ENCODE assay signal across 9 cellular contexts in the genomic region with DNA sequence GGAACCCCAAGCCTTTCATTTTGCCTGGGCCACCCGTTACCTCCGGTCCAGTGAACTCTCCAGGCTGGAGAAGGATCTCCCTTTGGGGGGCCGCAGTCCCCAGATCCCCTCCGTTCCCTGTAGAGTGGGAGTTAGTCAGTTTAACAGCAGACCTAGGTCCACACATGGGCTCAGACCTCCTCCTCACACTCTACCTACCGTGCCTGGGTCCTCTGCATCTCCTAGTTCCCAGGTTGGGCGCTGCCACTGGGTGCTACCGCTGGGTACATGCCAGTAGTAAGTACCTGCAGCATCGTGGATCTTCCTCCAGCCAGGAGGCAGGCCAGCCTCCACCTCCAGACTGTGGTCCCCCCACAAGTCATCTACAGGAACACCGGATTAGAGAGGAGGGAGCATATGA. TPM values are rescaled to one million over a fixed set of nuclear protein-coding genes. Genes with fewer than 3 reads are reported as not detected.
A peak's percentile ranks its signal among the peaks of the same experiment; 100 is the strongest.
DNase-seq lines count a peak whose midpoint lies in the region; ATAC-seq, FAIRE-seq and TF ChIP-seq lines count a peak whose summit lies in the region.
"Had no signal": no experiment of that assay in that cellular context is flagged by ENCODE, and none has a peak within 500 bp of the region (broad histone marks: within the 10 kb centered on the region; RNA-seq: fewer than 3 reads in every experiment).

No MANE protein-coding gene starts in this region.

- FAIRE-seq in GM12878 (lab: Jason Lieb, UNC), result no peak

- RAD21 ChIA-PET in GM12878 (lab: Charles Lee; ENCODE audit: unreplicated experiment), result interaction anchor here (0.6 to 1.8 kb wide), 5 partner anchors 9 to 1016 kb away, joined by 3 to 5 read pairs (median 3); partner anchors contain the start of gene EIF4EBP3

- no peaks in the 10 kb centered on the region for H3K27me3 ChIP-seq in heart left ventricle
- no peaks in the 10 kb centered on the region for H3K27me3 ChIP-seq in GM12878 (replicated peaks in 1 of 2; ENCODE audit: control insufficient read depth in 2 of 2, insufficient read depth in 2 of 2, low read length in 1 of 2)
- no peaks in the 10 kb centered on the region for H3K27me3 ChIP-seq in mesenchymal stem cell (ENCODE audit: control insufficient read depth in 1 of 2, insufficient read depth in 1 of 2, low read length in 2 of 2)

- H3K9me3 ChIP-seq in heart left ventricle, result no peaks in the 10 kb centered on the region
- no peaks in the 10 kb centered on the region for H3K9me3 ChIP-seq in GM12878 (replicated peaks; ENCODE audit: control insufficient read depth, insufficient read depth, low read length)
- no peaks in the 10 kb centered on the region for H3K9me3 ChIP-seq in mesenchymal stem cell (ENCODE audit: control insufficient read depth, low read length)

- H2BK12ac ChIP-seq in mesenchymal stem cell (ENCODE audit: low read length in 2 of 2), result peak overlapping the region; percentile 4 to 25

- DNase-seq in heart left ventricle (peak in 1 of 5 donors; percentile 45), left ventricle myocardium superior (no peak), GM12878 (ENCODE audit: low read depth, low spot score) (no peak), mesenchymal stem cell (no peak)
- DNase-seq: T1000 had no signal

- H2AFZ ChIP-seq in GM12878 (ENCODE audit: control insufficient read depth, low read depth, low read length) (peak overlapping the region; percentile 88; the same call in 1 of the 2 replicates), mesenchymal stem cell (ENCODE audit: low read depth, low read length) (peak overlapping the region; percentile 72)

- H2AK5ac ChIP-seq in mesenchymal stem cell (ENCODE audit: low read length, severe bottlenecking), result peak overlapping the region; percentile 5

- H3K4me3 ChIP-seq in heart left ventricle, result peak overlapping the region; percentile 38 to 89 (median 76)
- H3K4me3 ChIP-seq in GM12878, result peak overlapping the region; percentile 89
- H3K4me3 ChIP-seq in mesenchymal stem cell (ENCODE audit: insufficient read depth in 1 of 2, low read depth in 1 of 2, low read length in 2 of 2), result peak overlapping the region; percentile 17 to 89
- peak overlapping the region; percentile 62 for H3K4me3 ChIP-seq in urinary bladder (ENCODE audit: low read depth, low read length)

- H3K4me2 ChIP-seq in GM12878 (ENCODE audit: control insufficient read depth, insufficient read depth) (peak overlapping the region; percentile 81), mesenchymal stem cell (ENCODE audit: low read length, poor library complexity, severe bottlenecking) (peak overlapping the region; percentile 81)

- H4K91ac ChIP-seq in mesenchymal stem cell (ENCODE audit: low read length), result peak overlapping the region; percentile 64

- TF ChIP-seq POLR2A in heart left ventricle (IDR thresholded peaks at IDR 0.05) (no peak), GM12878 (IDR thresholded peaks at IDR 0.05; ENCODE audit: low read depth, low read length) (no peak)

- no peak for TF ChIP-seq EP300 in GM12878 (IDR thresholded peaks at IDR 0.05; ENCODE audit: borderline replicate concordance in 1 of 2, control insufficient read depth in 1 of 2, low read depth in 2 of 2, low read length in 2 of 2)

- no peak overlapping the region for H3K23ac ChIP-seq in mesenchymal stem cell (ENCODE audit: low read length in 2 of 2)

- H3K18ac ChIP-seq in mesenchymal stem cell (ENCODE audit: low read depth in 1 of 2, low read length in 2 of 2), result peak overlapping the region; percentile 44 to 81

- H3K4me1 ChIP-seq in heart left ventricle (peaks cover 9 to 55% (median 37%) of the 10 kb centered on the region in 12 donors), GM12878 (ENCODE audit: control insufficient read depth, insufficient read depth, low read length) (peaks cover 33% of the 10 kb centered on the region), mesenchymal stem cell (ENCODE audit: control insufficient read depth, insufficient read depth, low read depth, low read length) (peaks cover 30% of the 10 kb centered on the region), urinary bladder (ENCODE audit: insufficient read depth) (peaks cover 4% of the 10 kb centered on the region)

- H2BK15ac ChIP-seq in mesenchymal stem cell (ENCODE audit: low read depth, poor library complexity, severe bottlenecking), result no peak overlapping the region

- peak overlapping the region; percentile 8 to 15 for H3K4ac ChIP-seq in mesenchymal stem cell (ENCODE audit: low read depth in 1 of 2, low read length in 2 of 2)

- H3K36me3 ChIP-seq in heart left ventricle, result peaks cover 0 to 48% (median 40%) of the 10 kb centered on the region in 9 donors
- peaks cover 0 to 8% of the 10 kb centered on the region in 2 experiments; a peak in 3 of 4 replicates for H3K36me3 ChIP-seq in GM12878 (ENCODE audit: control insufficient read depth in 2 of 2, insufficient read depth in 2 of 2, low read length in 1 of 2)
- peaks cover 47 to 65% of the 10 kb centered on the region in 2 experiments for H3K36me3 ChIP-seq in mesenchymal stem cell (ENCODE audit: control insufficient read depth in 1 of 2, insufficient read depth in 2 of 2, low read depth in 1 of 2, low read length in 2 of 2)
- H3K36me3 ChIP-seq in urinary bladder (ENCODE audit: insufficient read depth), result no peaks in the 10 kb centered on the region

- no peaks in the 10 kb centered on the region for H4K20me1 ChIP-seq in GM12878 (ENCODE audit: control insufficient read depth, insufficient read depth)

- in situ Hi-C loops in GM12878 (cut with MboI), result no loop called here

- no peak overlapping the region for H2BK120ac ChIP-seq in mesenchymal stem cell (ENCODE audit: low read depth, low read length)

- no peak overlapping the region for H2BK5ac ChIP-seq in mesenchymal stem cell (ENCODE audit: low read depth, low read length, poor library complexity, severe bottlenecking)

- BruUV-seq in GM12878 (replicated peaks; lab: Mats Ljungman, UMichigan), result no TSS peak

- peak overlapping the region; percentile 92 for H3K9ac ChIP-seq in GM12878 (ENCODE audit: control insufficient read depth, insufficient read depth, low read length)
- peak overlapping the region; percentile 95 for H3K9ac ChIP-seq in mesenchymal stem cell (ENCODE audit: low read length)

- intact Hi-C loops in heart left ventricle (cut with DNase I) (loop anchor here in 2 of 10 donors (5.0 to 10.0 kb wide), 2 partner anchors 69 to 141 kb away; partner anchors contain the start of genes CD14 (in 1 of the 2) and ZMAT2 (in 1 of the 2)), left ventricle myocardium superior (cut with micrococcal nuclease) (no loop called here), GM12878 (cut with micrococcal nuclease; ENCODE audit: unreplicated experiment) (no loop called here)

- POLR2A ChIA-PET in GM12878 (lab: Charles Lee), result interaction anchor here (1.0 to 2.9 kb wide), 5 partner anchors 11 to 127 kb away, joined by 3 to 19 read pairs (median 4); partner anchors contain the start of genes EIF4EBP3 and HARS1

- TF ChIP-seq RAD21 in GM12878 (IDR thresholded peaks at IDR 0.05; ENCODE audit: insufficient read depth, low read depth, low read length), result no peak

- CTCF ChIA-PET in GM12878 (lab: Yijun Ruan, JAX), result interaction anchor here (1.3 to 1.5 kb wide), 2 partner anchors 11 to 84 kb away, joined by 3 to 5 read pairs; partner anchors contain the start of gene NDUFA2

- WGBS in heart left ventricle, 4 donors, result 75 to 77% (median 76%) methylated on average over 9 of the region's 9 CpGs
- WGBS in GM12878 (ENCODE audit: insufficient coverage, insufficient replicate concordance, low lambda C conversion rate, missing lambda C conversion rate), result 67% methylated on average over 9 of the region's 9 CpGs
- 83% methylated on average over 9 of the region's 9 CpGs for WGBS in mesenchymal stem cell
- 68% methylated on average over 9 of the region's 9 CpGs for WGBS in urinary bladder

- H3K14ac ChIP-seq in mesenchymal stem cell (ENCODE audit: low read length in 2 of 2), result peak overlapping the region in 1 of 2 experiments; percentile 37

- H4K8ac ChIP-seq in mesenchymal stem cell (ENCODE audit: low read length), result peak overlapping the region; percentile 77

- H3K27ac ChIP-seq in heart left ventricle (peak overlapping the region; percentile 90 to 97 (median 94)), GM12878 (ENCODE audit: control insufficient read depth, insufficient read depth) (peak overlapping the region; percentile 92), mesenchymal stem cell (ENCODE audit: low read length, poor library complexity, severe bottlenecking) (no peak overlapping the region), urinary bladder (ENCODE audit: low read depth) (no peak overlapping the region)

- SMC1A ChIA-PET in GM12878 (lab: Charles Lee; ENCODE audit: uncharacterized antibody, unreplicated experiment), result interaction anchor here (0.7 kb wide), 1 partner anchor 16 kb away, joined by 3 read pairs; the partner anchor contains the start of gene EIF4EBP3

- ATAC-seq in heart left ventricle (no peak), left ventricle myocardium superior (no peak), GM12878 (no peak), GM21825 (IDR thresholded peaks at IDR 0.05; ENCODE audit: unreplicated experiment) (no peak), GM18511 (IDR thresholded peaks at IDR 0.05; ENCODE audit: unreplicated experiment) (no peak), GM18858 (IDR thresholded peaks at IDR 0.05; ENCODE audit: unreplicated experiment) (no peak)

- TF ChIP-seq CTCF in heart left ventricle (IDR thresholded peaks at IDR 0.05) (no peak), GM12878 (IDR thresholded peaks at IDR 0.05 in 2 of 3, conservative IDR thresholded peaks at IDR 0.05 in 1 of 3; ENCODE audit: control insufficient read depth in 2 of 3, extremely low read depth in 1 of 3, insufficient read depth in 1 of 3, low read depth in 3 of 3, low read length in 3 of 3) (no peak)

- peaks cover 48% of the 10 kb centered on the region for H3K79me1 ChIP-seq in mesenchymal stem cell (replicated peaks; ENCODE audit: low read length, poor library complexity, severe bottlenecking)

- peaks cover 45% of the 10 kb centered on the region for H3K79me2 ChIP-seq in GM12878 (ENCODE audit: control insufficient read depth, insufficient read depth, low read length)

RNA-seq across cellular contexts. Expression of gene APBB3, which starts 0.8 kb away (rescaled TPM):
- 10 to 100 TPM in 5 of 9 donors, 1 to 10 TPM in 4; 3.6 to 23.1 (median 11.4) TPM for total RNA-seq in heart left ventricle
- polyA plus RNA-seq in heart left ventricle, result 10 to 100 TPM in 1 of 2 donors, 1 to 10 TPM in 1; 4.9 to 14.7 TPM
- total RNA-seq in left ventricle myocardium superior, result 13.3 TPM
- 92.4 and 112 TPM in 2 replicates for total RNA-seq in GM12878 (2013; cell fraction: nucleolus; rRNA removed)
- 10.7 and 13.7 TPM in 2 replicates for total RNA-seq in GM12878 (2014; rRNA removed)
- 6.1 and 6.2 TPM in 2 replicates for total RNA-seq in GM12878 (2014; rRNA removed; fragmentation: Illumina TruSeq; extraction: Trizol)
- 19.2 and 20.0 TPM in 2 replicates for total RNA-seq in GM12878 (2021)
- polyA plus RNA-seq in GM12878 (2011; ENCODE audit: low read depth), result 16.6 TPM
- 25.0 and 33.3 TPM in 2 replicates for polyA plus RNA-seq in GM12878 (2011; rRNA removed)
- polyA plus RNA-seq in GM12878 (2011; cell fraction: cytosol; rRNA removed), result 29.4 and 37.5 TPM in 2 replicates
- polyA plus RNA-seq in GM12878 (2011; cell fraction: nucleus; rRNA removed), result 292 and 410 TPM in 2 replicates
- 27.7 and 28.7 TPM in 2 replicates for polyA plus RNA-seq in GM12878 (2012)
- 8.1 and 11.1 TPM in 2 replicates for polyA plus RNA-seq in GM12878 (2014; fragmentation: Illumina TruSeq; extraction: Trizol)
- polyA plus RNA-seq in GM12878 (2014; fragmentation: Nextera tagmentation; extraction: Ambion mirVana), result under 1 TPM; 0.35 to 0.84 TPM
- 25.0 and 28.1 TPM in 2 replicates for polyA plus RNA-seq in GM12878 (2014; rRNA removed)
- 10 to 100 TPM; 15.0 to 15.6 TPM for polyA plus RNA-seq in GM12878 (2016; fragmentation: Nextera tagmentation; extraction: Ambion mirVana)
- 34.0 and 38.3 TPM in 2 replicates for polyA minus RNA-seq in GM12878 (2011; rRNA and poly(A)+ RNA removed)
- 7.1 and 8.5 TPM in 2 replicates for polyA minus RNA-seq in GM12878 (2011; cell fraction: cytosol; rRNA and poly(A)+ RNA removed)
- 49.9 and 76.9 TPM in 2 replicates for polyA minus RNA-seq in GM12878 (2011; cell fraction: nucleus; rRNA and poly(A)+ RNA removed)
- polyA plus RNA-seq in mesenchymal stem cell (2013, experiment 1 of 2), result 9.6 TPM
- polyA plus RNA-seq in mesenchymal stem cell (2013, experiment 2 of 2), result 9.5 TPM
- 15.3 TPM for total RNA-seq in urinary bladder
- 27.2 TPM for polyA plus RNA-seq in urinary bladder

RNA-seq across cellular contexts. Expression of gene SLC35A4, which starts 1.1 kb away (rescaled TPM):
- total RNA-seq in heart left ventricle, result 10 to 100 TPM; 55.5 to 92.1 (median 75.9) TPM
- 100 to 1,000 TPM in 1 of 2 donors, 10 to 100 TPM in 1; 39.2 to 118 TPM for polyA plus RNA-seq in heart left ventricle
- 77.5 TPM for total RNA-seq in left ventricle myocardium superior
- total RNA-seq in GM12878 (2013; cell fraction: nucleolus; rRNA removed), result 21.0 and 26.2 TPM in 2 replicates
- 36.9 and 44.6 TPM in 2 replicates for total RNA-seq in GM12878 (2014; rRNA removed)
- total RNA-seq in GM12878 (2014; rRNA removed; fragmentation: Illumina TruSeq; extraction: Trizol), result 22.2 and 23.8 TPM in 2 replicates
- total RNA-seq in GM12878 (2021), result 133 and 134 TPM in 2 replicates
- polyA plus RNA-seq in GM12878 (2011; ENCODE audit: low read depth), result 164 TPM
- polyA plus RNA-seq in GM12878 (2011; rRNA removed), result 57.1 and 167 TPM in 2 replicates
- 166 and 217 TPM in 2 replicates for polyA plus RNA-seq in GM12878 (2011; cell fraction: cytosol; rRNA removed)
- polyA plus RNA-seq in GM12878 (2011; cell fraction: nucleus; rRNA removed), result 93.5 and 103 TPM in 2 replicates
- polyA plus RNA-seq in GM12878 (2012), result 83.8 and 159 TPM in 2 replicates
- polyA plus RNA-seq in GM12878 (2014; fragmentation: Illumina TruSeq; extraction: Trizol), result 145 and 150 TPM in 2 replicates
- polyA plus RNA-seq in GM12878 (2014; fragmentation: Nextera tagmentation; extraction: Ambion mirVana), result 10 to 100 TPM; 27.8 to 31.7 TPM
- 96.4 and 103 TPM in 2 replicates for polyA plus RNA-seq in GM12878 (2014; rRNA removed)
- polyA plus RNA-seq in GM12878 (2016; fragmentation: Nextera tagmentation; extraction: Ambion mirVana), result 100 to 1,000 TPM; 132 to 154 TPM
- polyA minus RNA-seq in GM12878 (2011; rRNA and poly(A)+ RNA removed), result 119 and 156 TPM in 2 replicates
- polyA minus RNA-seq in GM12878 (2011; cell fraction: cytosol; rRNA and poly(A)+ RNA removed), result 28.9 and 34.4 TPM in 2 replicates
- polyA minus RNA-seq in GM12878 (2011; cell fraction: nucleus; rRNA and poly(A)+ RNA removed), result 21.9 and 29.4 TPM in 2 replicates
- polyA plus RNA-seq in mesenchymal stem cell (2013, experiment 1 of 2), result 70.3 TPM
- polyA plus RNA-seq in mesenchymal stem cell (2013, experiment 2 of 2), result 71.3 TPM
- 17.0 TPM for total RNA-seq in urinary bladder
- 69.7 TPM for polyA plus RNA-seq in urinary bladder

RNA-seq across cellular contexts. Expression of gene SRA1, which starts 6.3 kb away (rescaled TPM):
- total RNA-seq in heart left ventricle (10 to 100 TPM; 22.4 to 38.1 (median 28.1) TPM), left ventricle myocardium superior (27.4 TPM), GM12878 (2014; rRNA removed) (60.9 and 66.3 TPM in 2 replicates), GM12878 (2014; rRNA removed; fragmentation: Illumina TruSeq; extraction: Trizol) (41.3 and 43.4 TPM in 2 replicates), GM12878 (2021) (53.2 and 55.2 TPM in 2 replicates), urinary bladder (13.7 TPM)
- polyA plus RNA-seq in heart left ventricle (10 to 100 TPM; 32.1 to 36.5 TPM), GM12878 (2011; rRNA removed) (36.6 and 44.3 TPM in 2 replicates), GM12878 (2014; fragmentation: Illumina TruSeq; extraction: Trizol) (51.0 and 56.9 TPM in 2 replicates), GM12878 (2014; fragmentation: Nextera tagmentation; extraction: Ambion mirVana) (10 to 100 TPM; 35.3 to 52.7 TPM), GM12878 (2014; rRNA removed) (59.7 and 61.2 TPM in 2 replicates), GM12878 (2016; fragmentation: Nextera tagmentation; extraction: Ambion mirVana) (100 to 1,000 TPM; 115 to 127 TPM), urinary bladder (22.1 TPM)
- total RNA-seq in GM12878 (2013; cell fraction: nucleolus; rRNA removed), result 20.3 and 22.3 TPM in 2 replicates
- 29.9 TPM for polyA plus RNA-seq in GM12878 (2011; ENCODE audit: low read depth)
- polyA plus RNA-seq in GM12878 (2011; cell fraction: cytosol; rRNA removed), result 46.4 and 51.0 TPM in 2 replicates
- polyA plus RNA-seq in GM12878 (2011; cell fraction: nucleus; rRNA removed), result 68.5 and 77.1 TPM in 2 replicates
- 37.7 and 41.4 TPM in 2 replicates for polyA plus RNA-seq in GM12878 (2012)
- 19.7 and 20.7 TPM in 2 replicates for polyA minus RNA-seq in GM12878 (2011; rRNA and poly(A)+ RNA removed)
- 10.6 and 15.5 TPM in 2 replicates for polyA minus RNA-seq in GM12878 (2011; cell fraction: cytosol; rRNA and poly(A)+ RNA removed)
- polyA minus RNA-seq in GM12878 (2011; cell fraction: nucleus; rRNA and poly(A)+ RNA removed), result 13.1 and 24.1 TPM in 2 replicates
- polyA plus RNA-seq in mesenchymal stem cell (2013, experiment 1 of 2), result 48.4 TPM
- polyA plus RNA-seq in mesenchymal stem cell (2013, experiment 2 of 2), result 46.7 TPM

RNA-seq across cellular contexts. Expression of gene EIF4EBP3, which starts 16.1 kb away (rescaled TPM):
- total RNA-seq in heart left ventricle, result 10 to 100 TPM in 6 of 9 donors, 1 to 10 TPM in 3; 4.7 to 34.9 (median 14.6) TPM
- 10 to 100 TPM in 1 of 2 donors, 1 to 10 TPM in 1; 8.5 to 33.3 TPM for polyA plus RNA-seq in heart left ventricle
- 18.2 TPM for total RNA-seq in left ventricle myocardium superior
- not detected in 2 replicates for total RNA-seq in GM12878 (2013; cell fraction: nucleolus; rRNA removed)
- total RNA-seq in GM12878 (2014; rRNA removed), result 2.0 and 3.7 TPM in 2 replicates
- 2.9 and 3.6 TPM in 2 replicates for total RNA-seq in GM12878 (2014; rRNA removed; fragmentation: Illumina TruSeq; extraction: Trizol)
- total RNA-seq in GM12878 (2021), result 6.2 and 9.3 TPM in 2 replicates
- polyA plus RNA-seq in GM12878 (2011; ENCODE audit: low read depth), result 4.1 TPM
- polyA plus RNA-seq in GM12878 (2011; rRNA removed), result 2.8 and 3.5 TPM in 2 replicates
- 2.5 and 3.4 TPM in 2 replicates for polyA plus RNA-seq in GM12878 (2011; cell fraction: cytosol; rRNA removed)
- polyA plus RNA-seq in GM12878 (2011; cell fraction: nucleus; rRNA removed), result 2.5 and 4.2 TPM in 2 replicates
- 14.4 and 18.4 TPM in 2 replicates for polyA plus RNA-seq in GM12878 (2012)
- 2.2 and 4.6 TPM in 2 replicates for polyA plus RNA-seq in GM12878 (2014; fragmentation: Illumina TruSeq; extraction: Trizol)
- 10 to 100 TPM in 1 of 2 experiments, 1 to 10 TPM in 1; 6.3 to 16.1 TPM for polyA plus RNA-seq in GM12878 (2014; fragmentation: Nextera tagmentation; extraction: Ambion mirVana)
- polyA plus RNA-seq in GM12878 (2014; rRNA removed), result 7.5 and 8.3 TPM in 2 replicates
- polyA plus RNA-seq in GM12878 (2016; fragmentation: Nextera tagmentation; extraction: Ambion mirVana), result 10 to 100 TPM in 1 of 2 experiments, 1 to 10 TPM in 1; 9.5 to 10.2 TPM
- polyA minus RNA-seq in GM12878 (2011; rRNA and poly(A)+ RNA removed), result 2.2 and 2.6 TPM in 2 replicates
- 3.7 TPM in 1 of 2 replicates, not detected in the other for polyA minus RNA-seq in GM12878 (2011; cell fraction: cytosol; rRNA and poly(A)+ RNA removed)
- 1.6 TPM in 1 of 2 replicates, not detected in the other for polyA minus RNA-seq in GM12878 (2011; cell fraction: nucleus; rRNA and poly(A)+ RNA removed)
- polyA plus RNA-seq in mesenchymal stem cell (2013, experiment 1 of 2), result 8.9 TPM
- polyA plus RNA-seq in mesenchymal stem cell (2013, experiment 2 of 2), result 8.2 TPM
- 0.69 TPM for total RNA-seq in urinary bladder
- 33.2 TPM for polyA plus RNA-seq in urinary bladder

Comparison
In these comparisons a context has a peak if more than half of its experiments do, and no peak if none do; other contexts are left out.
1. H3K27ac ChIP-seq: peak in heart left ventricle (12 of 12) and GM12878 (single experiment); none in mesenchymal stem cell (single experiment) and urinary bladder (single experiment).
2. Peak in every context shown above with its lines, with median percentiles within 50 percentile points of each other: H3K4me3 ChIP-seq.